19 cellular contexts compared by ENCODE assay signal in the genomic region with DNA sequence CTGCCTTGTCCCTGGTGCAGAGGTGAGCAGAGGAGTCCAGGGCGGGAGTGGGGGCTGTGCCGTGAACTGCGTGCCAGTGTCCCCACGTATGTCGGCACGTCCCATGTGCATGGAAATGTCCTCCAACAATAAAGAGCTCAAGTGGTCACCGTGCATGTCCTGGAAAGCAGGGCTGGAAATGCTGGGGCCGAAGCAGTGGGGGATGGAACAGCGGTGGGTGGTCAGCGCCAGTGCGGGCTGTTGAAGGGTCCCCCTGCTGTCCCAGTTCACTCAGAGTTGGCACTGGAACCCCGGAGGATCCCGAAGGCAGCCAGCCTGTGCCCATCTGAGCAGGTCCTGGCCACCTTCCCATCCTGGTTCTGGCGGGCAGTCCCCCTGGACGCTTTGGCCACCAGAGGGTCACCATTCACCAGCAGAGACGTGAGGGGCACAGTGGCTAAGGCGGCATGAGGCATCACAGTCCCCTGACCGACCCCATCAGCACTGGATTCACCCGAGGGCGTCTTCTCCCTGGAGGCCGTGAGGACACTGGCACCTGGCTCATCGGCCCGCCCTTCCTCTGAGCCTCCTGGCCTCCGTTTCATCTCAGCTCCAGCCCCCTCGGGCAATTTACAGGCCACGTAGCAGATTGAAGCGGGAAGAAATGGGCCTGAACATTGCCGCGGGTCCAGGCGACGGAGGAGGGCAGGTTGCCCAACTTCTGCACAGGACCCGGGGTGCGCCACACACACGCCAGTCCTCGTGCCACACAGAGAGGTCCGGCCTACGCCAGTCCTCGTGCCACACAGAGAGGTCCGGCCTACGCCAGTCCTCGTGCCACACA. TPM values are rescaled to one million over a fixed set of nuclear protein-coding genes. Genes with fewer than 3 reads are reported as not detected.
DNase-seq lines count a peak whose midpoint lies in the region; ATAC-seq, FAIRE-seq and TF ChIP-seq lines count a peak whose summit lies in the region.
"Had no signal": no experiment of that assay in that cellular context is flagged by ENCODE, and none has a peak within 500 bp of the region (broad histone marks: within the 10 kb centered on the region; RNA-seq: fewer than 3 reads in every experiment).

No MANE protein-coding gene starts in this region.

- no peaks in the 10 kb centered on the region for H3K27me3 ChIP-seq in H7 (ENCODE audit: control insufficient read depth, insufficient read depth, low read length)
- no peaks in the 10 kb centered on the region for H3K27me3 ChIP-seq in WERI-Rb-1 (ENCODE audit: insufficient read depth, low read depth, severe bottlenecking)
- H3K27me3 ChIP-seq: BE2C had no signal

- ATAC-seq in GM21447 (IDR thresholded peaks at IDR 0.05; ENCODE audit: unreplicated experiment), result no peak
- ATAC-seq: HCT116, K562 had no signal

- peaks cover 0 to 6% of the 10 kb centered on the region in 2 donors for H3K4me1 ChIP-seq in kidney (ENCODE audit: control insufficient read depth in 1 of 2, insufficient read depth in 1 of 2, low read depth in 1 of 2, low read length in 2 of 2)

- peaks cover 5% of the 10 kb centered on the region for H3K9me3 ChIP-seq in WERI-Rb-1 (ENCODE audit: severe bottlenecking)
- no peaks in the 10 kb centered on the region for H3K9me3 ChIP-seq in kidney (ENCODE audit: control insufficient read depth in 1 of 2, low read length in 2 of 2)
- H3K9me3 ChIP-seq: BE2C had no signal

- no peak; the same call in 1 of the 2 replicates for TF ChIP-seq CTCF in WERI-Rb-1 (IDR thresholded peaks at IDR 0.05; ENCODE audit: low read depth, low read length)
- TF ChIP-seq CTCF in kidney (IDR thresholded peaks at IDR 0.05; ENCODE audit: borderline replicate concordance, extremely low read depth, insufficient read depth), result no peak

- intact Hi-C loops in kidney (cut with DNase I), result no loop called here

- H3K9ac ChIP-seq in kidney (ENCODE audit: low read length in 2 of 2), result no peak overlapping the region
- H3K9ac ChIP-seq: GM23248 had no signal

- peak overlapping the region; percentile 40 for H3K27ac ChIP-seq in WERI-Rb-1
- peak overlapping the region; percentile 87 to 97 for H3K27ac ChIP-seq in kidney (ENCODE audit: low read depth in 2 of 2, low read length in 2 of 2)
- H3K27ac ChIP-seq: GM23248 had no signal

- FAIRE-seq in kidney (lab: Jason Lieb, UNC), result no peak
- FAIRE-seq: A204.1, H54, K562 had no signal

- H3K4me3 ChIP-seq in H7 (ENCODE audit: insufficient read depth, low read depth, low read length) (no peak overlapping the region), WERI-Rb-1 (ENCODE audit: low read depth, low read length) (no peak overlapping the region), kidney (ENCODE audit: low read length in 2 of 2) (no peak overlapping the region)
- H3K4me3 ChIP-seq: GM23248, K562 had no signal

- DNase-seq in H7 (peak; percentile 66), WERI-Rb-1 (no peak), kidney (peak; percentile 79), T-helper 2 cell (no peak), NCI-H82 (lab: John Stamatoyannopoulos, UW) (no peak)
- no peak for DNase-seq in stimulated activated naive CD4-positive, alpha-beta T cell (lab: John Stamatoyannopoulos, UW)
- DNase-seq: ACHN; BE2C; CD4-positive, alpha-beta memory T cell; DMS79 treated with DMSO at 0.1 percent for 48 hours; GF-D8; GM23248 had no signal

- H3K36me3 ChIP-seq in H7 (replicated peaks; ENCODE audit: control insufficient read depth, insufficient read depth, low read length) (no peaks in the 10 kb centered on the region), WERI-Rb-1 (no peaks in the 10 kb centered on the region), kidney (ENCODE audit: control insufficient read depth in 1 of 2, insufficient read depth in 2 of 2, low read length in 2 of 2) (no peaks in the 10 kb centered on the region)
- H3K36me3 ChIP-seq: BE2C had no signal

RNA-seq across cellular contexts. Expression of a gene that starts 10.1 kb away (rescaled TPM):
- 0.07 and 0.11 TPM in 2 replicates for total RNA-seq in H7 (2014; rRNA removed; shearing (Covaris generic))
- 9.3 TPM for total RNA-seq in kidney
- 37.2 TPM for polyA plus RNA-seq in kidney (ENCODE audit: insufficient read depth, low read depth, low replicate concordance)
- total RNA-seq: CD4-positive, alpha-beta memory T cell; GM23248; K562 had no signal
- polyA plus RNA-seq: CD14-positive monocyte; CD4-positive, alpha-beta memory T cell; GM23248; K562 had no signal

RNA-seq across cellular contexts. Expression of a gene that starts 19.0 kb away (rescaled TPM):
- 180 and 204 TPM in 2 replicates for total RNA-seq in H7 (2014; rRNA removed; shearing (Covaris generic))
- total RNA-seq in kidney, result 88.3 TPM
- 151 TPM for polyA plus RNA-seq in kidney (ENCODE audit: insufficient read depth, low read depth, low replicate concordance)

RNA-seq across cellular contexts. Expression of a gene that starts 20.8 kb away (rescaled TPM):
- not detected in 2 replicates for total RNA-seq in H7 (2014; rRNA removed; shearing (Covaris generic))
- not detected for total RNA-seq in kidney
- polyA plus RNA-seq in kidney (ENCODE audit: insufficient read depth, low read depth, low replicate concordance), result not detected
- total RNA-seq: Calu3; CD4-positive, alpha-beta memory T cell; GM23248 had no signal
- polyA plus RNA-seq: GM23248 had no signal

RNA-seq across cellular contexts. Expression of a gene that starts 46.3 kb away (rescaled TPM):
- 421 and 528 TPM in 2 replicates for total RNA-seq in H7 (2014; rRNA removed; shearing (Covaris generic))
- 482 TPM for total RNA-seq in kidney
- polyA plus RNA-seq in kidney (ENCODE audit: insufficient read depth, low read depth, low replicate concordance), result 411 TPM

RNA-seq across cellular contexts. Expression of a gene that starts 57.1 kb away (rescaled TPM):
- 127 and 158 TPM in 2 replicates for total RNA-seq in H7 (2014; rRNA removed; shearing (Covaris generic))
- 453 TPM for total RNA-seq in kidney
- 424 TPM for polyA plus RNA-seq in kidney (ENCODE audit: insufficient read depth, low read depth, low replicate concordance)

Comparison
In these comparisons a context has a peak if more than half of its experiments do, and no peak if none do; other contexts are left out.
1. DNase-seq: peak in H7 (single experiment) and kidney (single experiment); none in WERI-Rb-1 (single experiment), T-helper 2 cell (0 of 5), NCI-H82 (single experiment) and stimulated activated naive CD4-positive, alpha-beta T cell (0 of 6).